8 cellular contexts compared by ENCODE assay signal in genomic region chr1:22317231-22317919, GRCh38.
DNase-seq lines count a peak whose midpoint lies in the region; ATAC-seq and TF ChIP-seq lines count a peak whose summit lies in the region.

No MANE protein-coding gene starts in this region.

- peaks cover 34 to 91% of the 10 kb centered on the region in 2 donors for H3K27me3 Mint-ChIP-seq in effector memory CD8-positive, alpha-beta T cell

- POLR2A ChIA-PET in PC-9 (lab: Charles Lee; ENCODE audit: unreplicated experiment) = no interaction called here

- CTCF ChIA-PET in PC-9 (lab: Charles Lee) = no interaction called here

- no peaks in the 10 kb centered on the region for H3K9me3 Mint-ChIP-seq in effector memory CD8-positive, alpha-beta T cell

- H3K4me2 ChIP-seq in PC-9 = no peak overlapping the region

- ATAC-seq in effector memory CD8-positive, alpha-beta T cell (replicated peaks) = no peak
- no peak for ATAC-seq in GM19455 (IDR thresholded peaks at IDR 0.05; ENCODE audit: unreplicated experiment)
- ATAC-seq in GM18498 (IDR thresholded peaks at IDR 0.05; ENCODE audit: unreplicated experiment) = no peak

- DNase-seq in AG08396 (ENCODE audit: low spot score) (peak; percentile 31), GM06990 (ENCODE audit: extremely low read depth, insufficient read length) (no peak), PC-9 (peak in 1 of 2 experiments; percentile 21), glomerular visceral epithelial cell (ENCODE audit: extremely low spot score) (peak; percentile 5), NCI-H2029 treated with DMSO at 0.1 percent for 48 hours (lab: John Stamatoyannopoulos, UW) (no peak)
- no peak for DNase-seq in effector memory CD8-positive, alpha-beta T cell

- H3K9me2 ChIP-seq in PC-9 (ENCODE audit: insufficient read depth) = no peaks in the 10 kb centered on the region

- H3K36me3 ChIP-seq in GM06990 (ENCODE audit: control insufficient read depth, insufficient read depth, low read length) (no peaks in the 10 kb centered on the region), PC-9 (ENCODE audit: low read depth) (no peaks in the 10 kb centered on the region)

- no peaks in the 10 kb centered on the region for H4K20me1 ChIP-seq in PC-9 (ENCODE audit: insufficient read depth)

- H3K27me3 ChIP-seq in GM06990 (replicated peaks; ENCODE audit: control insufficient read depth, insufficient read depth, low read length) (peaks cover 3% of the 10 kb centered on the region), PC-9 (ENCODE audit: insufficient read depth, low read depth) (no peaks in the 10 kb centered on the region)

- H3K9me3 ChIP-seq in PC-9 (ENCODE audit: insufficient read depth, low read depth) = no peaks in the 10 kb centered on the region

- H3F3A ChIP-seq in PC-9 (ENCODE audit: insufficient read depth, low read depth) = no peaks in the 10 kb centered on the region

- no peaks in the 10 kb centered on the region for H3K36me3 Mint-ChIP-seq in effector memory CD8-positive, alpha-beta T cell (ENCODE audit: insufficient read depth)

- intact Hi-C loops in PC-9 (cut with micrococcal nuclease; ENCODE audit: unreplicated experiment) = no loop called here

- no peak overlapping the region for H2AFZ ChIP-seq in PC-9

- H3K4me3 ChIP-seq in GM06990 (replicated peaks; ENCODE audit: low read depth, low read length) = no peak overlapping the region
- no peak overlapping the region for H3K4me3 ChIP-seq in PC-9

- no peak overlapping the region for H3K27ac Mint-ChIP-seq in effector memory CD8-positive, alpha-beta T cell

- H3K4me1 ChIP-seq in PC-9 (replicated peaks; ENCODE audit: insufficient read depth) = no peaks in the 10 kb centered on the region

- H3K79me2 ChIP-seq in PC-9 (ENCODE audit: low read depth) = no peaks in the 10 kb centered on the region

- TF ChIP-seq CTCF in GM06990 (IDR thresholded peaks at IDR 0.05; ENCODE audit: insufficient read depth, low read length, poor library complexity, severe bottlenecking) = peak; percentile 79
- peak; percentile 70 for TF ChIP-seq CTCF in PC-9 (conservative IDR thresholded peaks at IDR 0.05)

- no peak overlapping the region for H3K27ac ChIP-seq in PC-9

- peaks cover 0 to 3% of the 10 kb centered on the region in 2 donors for H3K4me1 Mint-ChIP-seq in effector memory CD8-positive, alpha-beta T cell (ENCODE audit: low read depth in 2 of 2)

- BruUV-seq in PC-9 (replicated peaks; lab: Mats Ljungman, UMichigan) = no TSS peak

- H3K4me3 Mint-ChIP-seq in effector memory CD8-positive, alpha-beta T cell = no peak overlapping the region

Comparison
In these comparisons a context has a peak if more than half of its experiments do, and no peak if none do; other contexts are left out.
1. DNase-seq: peak in AG08396 (single experiment) and glomerular visceral epithelial cell (single experiment); none in GM06990 (single experiment), NCI-H2029 treated with DMSO at 0.1 percent for 48 hours (single experiment) and effector memory CD8-positive, alpha-beta T cell (0 of 3).